Comparison of ENCODE assay signal across 9 cellular contexts in genomic region chr19:43425567-43426392, GRCh38. TPM values are rescaled to one million over a fixed set of nuclear protein-coding genes. Genes with fewer than 3 reads are reported as not detected.
DNase-seq lines count a peak whose midpoint lies in the region; ATAC-seq and TF ChIP-seq lines count a peak whose summit lies in the region.
"Had no signal": no experiment of that assay in that cellular context is flagged by ENCODE, and none has a peak within 500 bp of the region (broad histone marks: within the 10 kb centered on the region; RNA-seq: fewer than 3 reads in every experiment).

No MANE protein-coding gene starts in this region.

- H3K4me1 ChIP-seq in mucosa of descending colon (ENCODE audit: low read depth) (peaks cover 19% of the 10 kb centered on the region), SJCRH30 (no peaks in the 10 kb centered on the region)

- H3K4me3 ChIP-seq in astrocyte of the cerebellum (ENCODE audit: low read depth, low read length) (no peak overlapping the region), mucosa of descending colon (no peak overlapping the region), SJCRH30 (no peak overlapping the region)

- BruUV-seq in Calu3 (replicated peaks; lab: Mats Ljungman, UMichigan), result no TSS peak

- peaks cover 56% of the 10 kb centered on the region for H3K4me1 Mint-ChIP-seq in Calu3 (ENCODE audit: low read depth, unreplicated experiment)

- CTCF ChIA-PET in Calu3 (lab: Charles Lee), result interaction anchor here (0.6 to 2.4 kb wide), 6 partner anchors 13 to 1150 kb away, joined by 3 to 5 read pairs (median 4); no protein-coding TSS in a partner anchor

- no peak overlapping the region for H3K4me3 Mint-ChIP-seq in Calu3 (ENCODE audit: low read depth, unreplicated experiment)
- H3K4me3 Mint-ChIP-seq: stimulated activated naive B cell treated with anti-CD40 and anti-IgM and Interleukin-4, amounts not matched to agents 10 μg/mL and 1 μg/mL and 100 μg/mL, for 72 hours had no signal

- no peaks in the 10 kb centered on the region for H3K27me3 ChIP-seq in SJCRH30

- TF ChIP-seq CTCF in Calu3 (IDR thresholded peaks at IDR 0.05; ENCODE audit: unreplicated experiment) (peak; percentile 46), astrocyte of the cerebellum (IDR thresholded peaks at IDR 0.05; ENCODE audit: low read depth, low read length, missing control alignments) (peak; percentile 54), mucosa of descending colon (IDR thresholded peaks at IDR 0.05) (no peak)

- intact Hi-C loops in Calu3 (cut with micrococcal nuclease; ENCODE audit: unreplicated experiment), result loop anchor here (5.0 to 10.0 kb wide), 3 partner anchors 153 to 321 kb away; partner anchors contain the start of gene PSG4
- intact Hi-C loops in mucosa of descending colon (cut with DNase I, micrococcal nuclease), result no loop called here

- no peaks in the 10 kb centered on the region for H3K9me3 Mint-ChIP-seq in Calu3 (ENCODE audit: low read depth, unreplicated experiment)
- H3K9me3 Mint-ChIP-seq: stimulated activated naive B cell treated with anti-CD40 and anti-IgM and Interleukin-4, amounts not matched to agents 10 μg/mL and 1 μg/mL and 100 μg/mL, for 72 hours had no signal

- peak; percentile 60 for DNase-seq in Calu3
- peak; percentile 76 for DNase-seq in M059J (ENCODE audit: low read depth)
- no peak for DNase-seq in astrocyte of the cerebellum (ENCODE audit: low read depth)
- peak; percentile 78 to 94 (median 85) for DNase-seq in mucosa of descending colon
- DNase-seq in NK-92 (lab: John Stamatoyannopoulos, UW; ENCODE audit: unreplicated experiment), result no peak
- no peak for DNase-seq in NCI-H2171 treated with DMSO at 0.1 percent for 48 hours (lab: John Stamatoyannopoulos, UW)
- no peak for DNase-seq in SJCRH30
- DNase-seq: stimulated activated naive B cell treated with anti-CD40 and anti-IgM and Interleukin-4, amounts not matched to agents 10 μg/mL and 1 μg/mL and 100 μg/mL, for 72 hours had no signal

- peak; percentile 86 for ATAC-seq in mucosa of descending colon
- no peak for ATAC-seq in HG02885 (IDR thresholded peaks at IDR 0.05; ENCODE audit: poor library complexity, unreplicated experiment)

- no peaks in the 10 kb centered on the region for H3K27me3 Mint-ChIP-seq in Calu3 (ENCODE audit: unreplicated experiment)

- no peaks in the 10 kb centered on the region for H3K9me3 ChIP-seq in mucosa of descending colon
- H3K9me3 ChIP-seq in SJCRH30 (replicated peaks), result no peaks in the 10 kb centered on the region

- no peaks in the 10 kb centered on the region for H3K36me3 ChIP-seq in mucosa of descending colon (ENCODE audit: low read depth)
- no peaks in the 10 kb centered on the region for H3K36me3 ChIP-seq in SJCRH30

- in situ Hi-C loops in astrocyte of the cerebellum (cut with HindIII; ENCODE audit: low sequenced_read_pairs), result no loop called here

- peaks cover 9% of the 10 kb centered on the region for H3K36me3 Mint-ChIP-seq in Calu3 (ENCODE audit: insufficient read depth, unreplicated experiment)
- H3K36me3 Mint-ChIP-seq: stimulated activated naive B cell treated with anti-CD40 and anti-IgM and Interleukin-4, amounts not matched to agents 10 μg/mL and 1 μg/mL and 100 μg/mL, for 72 hours had no signal

- peak overlapping the region; percentile 34 for H3K27ac Mint-ChIP-seq in Calu3 (ENCODE audit: unreplicated experiment)
- H3K27ac Mint-ChIP-seq: stimulated activated naive B cell treated with anti-CD40 and anti-IgM and Interleukin-4, amounts not matched to agents 10 μg/mL and 1 μg/mL and 100 μg/mL, for 72 hours had no signal

- no peak overlapping the region for H3K27ac ChIP-seq in SJCRH30

RNA-seq across cellular contexts. Expression of gene TEX101, which starts 11.1 kb away (rescaled TPM):
- total RNA-seq in Calu3 (2022) (not detected in 2 replicates), mucosa of descending colon (under 1 TPM in 1 of 3 donors, not detected in 2; 0.35 TPM)
- not detected in 2 replicates for total RNA-seq in M059J (2014; rRNA removed; shearing (Covaris generic))
- total RNA-seq in SJCRH30 (2014; rRNA removed; shearing (Covaris generic)), result not detected in 2 replicates

RNA-seq across cellular contexts. Expression of gene LYPD3, which starts 39.6 kb away (rescaled TPM):
- total RNA-seq in Calu3 (2022), result 6.6 and 6.9 TPM in 2 replicates
- total RNA-seq in M059J (2014; rRNA removed; shearing (Covaris generic)), result 0.27 and 0.34 TPM in 2 replicates
- total RNA-seq in mucosa of descending colon, result 1 to 10 TPM in 1 of 3 donors, under 1 TPM in 2; 0.23 to 1.5 (median 0.46) TPM
- not detected in 2 replicates for total RNA-seq in SJCRH30 (2014; rRNA removed; shearing (Covaris generic))

Comparison
In these comparisons a context has a peak if more than half of its experiments do, and no peak if none do; other contexts are left out.
1. DNase-seq: peak in Calu3 (single experiment), M059J (single experiment) and mucosa of descending colon (3 of 3); none in astrocyte of the cerebellum (single experiment), NK-92 (single experiment), NCI-H2171 treated with DMSO at 0.1 percent for 48 hours (single experiment) and SJCRH30 (0 of 2).